In the genomic region with DNA sequence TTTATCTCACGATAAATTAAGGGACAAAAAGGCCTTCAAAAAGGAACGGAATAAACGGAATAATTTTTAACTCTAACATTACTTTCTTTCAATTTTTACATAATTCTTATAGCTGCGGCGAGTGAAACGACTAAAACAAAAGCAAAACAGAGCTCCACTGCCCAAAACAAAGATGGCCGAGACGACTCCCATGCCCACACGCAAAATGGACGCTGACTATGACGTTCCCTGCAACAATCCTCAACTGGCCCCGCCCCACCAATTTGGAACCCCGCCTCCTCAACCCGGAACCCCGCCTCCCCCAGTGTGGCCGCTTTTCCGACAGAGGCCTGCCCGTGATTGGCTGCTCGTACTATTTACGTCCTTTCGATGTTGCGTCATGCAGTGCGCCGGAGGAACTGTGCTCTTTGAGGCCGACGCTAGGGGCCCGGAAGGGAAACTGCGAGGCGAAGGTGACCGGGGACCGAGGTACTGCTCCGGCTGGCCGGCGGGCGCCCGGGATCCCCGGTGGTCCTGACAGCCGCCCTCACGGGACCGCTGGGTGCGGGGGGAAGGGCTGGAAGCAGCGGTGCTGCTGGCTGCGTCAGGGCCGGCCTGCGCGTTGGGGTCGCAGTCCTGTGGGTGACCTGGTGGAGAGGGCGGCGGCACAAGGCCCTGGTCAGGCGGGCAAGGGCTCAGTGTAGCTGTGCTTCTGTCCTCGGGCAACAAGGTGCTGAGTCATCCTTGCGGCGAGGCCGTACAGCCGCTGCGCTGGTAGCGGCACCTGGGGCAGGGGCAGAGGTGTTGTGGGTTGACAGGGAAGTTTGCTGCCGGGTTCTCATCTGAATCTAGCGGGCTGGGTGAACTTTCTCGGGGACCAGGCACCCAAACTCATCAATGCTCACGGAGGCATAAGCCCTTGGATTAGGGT, we compare ENCODE assay signal across 8 cellular contexts. TPM values are rescaled to one million over a fixed set of nuclear protein-coding genes. Genes with fewer than 3 reads are reported as not detected.
DNase-seq lines count a peak whose midpoint lies in the region; FAIRE-seq and TF ChIP-seq lines count a peak whose summit lies in the region.

A gene with protein sequence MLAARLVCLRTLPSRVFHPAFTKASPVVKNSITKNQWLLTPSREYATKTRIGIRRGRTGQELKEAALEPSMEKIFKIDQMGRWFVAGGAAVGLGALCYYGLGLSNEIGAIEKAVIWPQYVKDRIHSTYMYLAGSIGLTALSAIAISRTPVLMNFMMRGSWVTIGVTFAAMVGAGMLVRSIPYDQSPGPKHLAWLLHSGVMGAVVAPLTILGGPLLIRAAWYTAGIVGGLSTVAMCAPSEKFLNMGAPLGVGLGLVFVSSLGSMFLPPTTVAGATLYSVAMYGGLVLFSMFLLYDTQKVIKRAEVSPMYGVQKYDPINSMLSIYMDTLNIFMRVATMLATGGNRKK (plus strand): TSS at position 384 of the 910 bp plus-strand sequence. CDS start 1,992 bp downstream, outside the sequence.

- 0% methylated on average over 30 to 61 of the region's 61 CpGs for WGBS in stomach, 5 donors

- peak within 1 kb of the TSS; percentile 100 for H2AFZ ChIP-seq in Loucy (ENCODE audit: low read length)

- H3K9me3 Mint-ChIP-seq in nephron progenitor cell = peaks cover 15% of the 10 kb centered on the region

- H3K4me3 Mint-ChIP-seq in nephron progenitor cell = peak within 1 kb of the TSS; percentile 97

- H3F3A ChIP-seq in Loucy (ENCODE audit: low read depth) = no peaks in the 10 kb centered on the region

- FAIRE-seq in H54 (lab: Jason Lieb, UNC) = peak; percentile 100

- H3K4me1 ChIP-seq in Loucy (ENCODE audit: insufficient read depth, low read length, poor library complexity, severe bottlenecking) (peaks cover 29% of the 10 kb centered on the region), stomach (peaks cover 12 to 24% (median 22%) of the 10 kb centered on the region in 4 donors)

- TF ChIP-seq POLR2A in H54 (IDR thresholded peaks at IDR 0.05; ENCODE audit: low read depth, low read length) = peak; percentile 59
- peak in 2 of 4 donors; percentile 86 to 87 for TF ChIP-seq POLR2A in stomach (IDR thresholded peaks at IDR 0.05)

- H3K4me1 Mint-ChIP-seq in nephron progenitor cell = peaks cover 26% of the 10 kb centered on the region

- H3K9me2 ChIP-seq in Loucy (replicated peaks; ENCODE audit: low read depth, low read length) = no peaks in the 10 kb centered on the region

- H3K36me3 ChIP-seq in Loucy (ENCODE audit: insufficient read depth, low read length) (peaks cover 18% of the 10 kb centered on the region; the same call in 1 of the 2 replicates), stomach (peaks cover 20 to 32% (median 30%) of the 10 kb centered on the region in 4 donors)

- H3K27me3 ChIP-seq in Loucy (ENCODE audit: insufficient read depth, low read length, poor library complexity, severe bottlenecking) (peaks cover 30% of the 10 kb centered on the region), stomach (no peaks in the 10 kb centered on the region)

- DNase-seq in ELR (ENCODE audit: low read depth) (peak; percentile 99), H54 (ENCODE audit: insufficient read length, low spot score) (peak; percentile 85), SHP77 (lab: John Stamatoyannopoulos, UW) (peak; percentile 81 to 87), fibroblast of the aortic adventitia (ENCODE audit: low read depth) (peak; percentile 99), nephron progenitor cell (peak; percentile 99), stomach (peak; percentile 99)
- DNase-seq in activated effector memory CD4-positive, alpha-beta T cell treated with anti-CD3 and anti-CD28 coated beads, Interleukin-2, amount 50 U/mL, for 16 hours = peak; percentile 100

- H3K36me3 Mint-ChIP-seq in nephron progenitor cell (ENCODE audit: low read depth) = peaks cover 10% of the 10 kb centered on the region

- intact Hi-C loops in stomach (cut with DNase I; ENCODE audit: low total_unique reads) = no loop called here

- H3K27me3 Mint-ChIP-seq in nephron progenitor cell (ENCODE audit: low read depth, poor library complexity) = peaks cover 21% of the 10 kb centered on the region

- peak within 1 kb of the TSS; percentile 88 for H3K4me2 ChIP-seq in Loucy (ENCODE audit: low read depth, low read length, poor library complexity, severe bottlenecking)

- peaks cover 23% of the 10 kb centered on the region for H3K79me2 ChIP-seq in Loucy (ENCODE audit: insufficient read depth, low read length)

- peak; percentile 8 for TF ChIP-seq EP300 in stomach (IDR thresholded peaks at IDR 0.05)

- H3K4me3 ChIP-seq in Loucy (ENCODE audit: low read length, poor library complexity, severe bottlenecking) (peak within 1 kb of the TSS; percentile 99), fibroblast of the aortic adventitia (ENCODE audit: low read depth, low read length) (peak within 1 kb of the TSS; percentile 100), stomach (peak within 1 kb of the TSS; percentile 81 to 97 (median 88))

- peak within 1 kb of the TSS; percentile 96 to 98 (median 97) for H3K27ac ChIP-seq in stomach

- peaks cover 27% of the 10 kb centered on the region for H4K20me1 ChIP-seq in Loucy (ENCODE audit: insufficient read depth, low read length, poor library complexity, severe bottlenecking)

- H3K27ac Mint-ChIP-seq in nephron progenitor cell = peak within 1 kb of the TSS; percentile 99

- no peaks in the 10 kb centered on the region for H3K9me3 ChIP-seq in Loucy (ENCODE audit: insufficient read depth, low read depth, low read length)
- no peaks in the 10 kb centered on the region for H3K9me3 ChIP-seq in stomach

- peak; percentile 23; the same call in 1 of the 2 replicates for TF ChIP-seq CTCF in Loucy (conservative IDR thresholded peaks at IDR 0.05; ENCODE audit: low read length)
- peak; percentile 53 for TF ChIP-seq CTCF in fibroblast of the aortic adventitia (IDR thresholded peaks at IDR 0.05; ENCODE audit: insufficient read depth, low read length)
- no peak for TF ChIP-seq CTCF in nephron progenitor cell (IDR thresholded peaks at IDR 0.05)
- peak in 5 of 7 experiments; percentile 16 to 69 (median 52) for TF ChIP-seq CTCF in stomach (IDR thresholded peaks at IDR 0.05)

- H3K9ac ChIP-seq in Loucy (ENCODE audit: low read depth, low read length, poor library complexity, severe bottlenecking) = peak within 1 kb of the TSS; percentile 92

RNA-seq across cellular contexts. Expression of the gene that starts here (rescaled TPM):
- total RNA-seq in fibroblast of the aortic adventitia (ENCODE audit: low replicate concordance) = 117 and 161 TPM in 2 replicates
- total RNA-seq in stomach = 100 to 1,000 TPM in 2 of 5 donors, 10 to 100 TPM in 3; 17.5 to 186 (median 97.3) TPM
- polyA plus RNA-seq in stomach = 100 to 1,000 TPM; 104 to 170 (median 161) TPM

Comparison
In these comparisons a context has a peak if more than half of its experiments do, and no peak if none do; other contexts are left out.
1. Peak in every context shown above with its lines: DNase-seq, H3K4me3 ChIP-seq and H3K27ac ChIP-seq.